ENCODE assay signal across 17 cellular contexts in the genomic region with DNA sequence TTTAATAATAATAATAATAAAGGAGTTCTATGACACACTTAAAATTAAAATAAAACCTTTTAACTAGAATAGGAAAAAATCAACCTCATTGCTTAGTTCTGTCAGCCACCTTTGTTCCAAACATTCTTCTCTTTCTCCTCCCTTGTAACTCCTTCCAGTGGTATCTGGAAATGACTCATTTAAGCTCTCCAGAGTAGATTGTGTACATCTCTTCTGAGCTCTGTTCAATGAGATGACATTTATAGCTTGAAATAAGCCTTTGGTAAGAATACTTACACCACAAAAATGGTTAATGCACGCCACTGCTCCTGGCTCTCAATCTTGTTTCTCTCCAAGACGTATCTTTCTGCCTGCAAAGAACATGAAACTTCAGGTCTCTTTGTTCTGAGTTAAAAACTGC.
DNase-seq lines count a peak whose midpoint lies in the region; ATAC-seq and TF ChIP-seq lines count a peak whose summit lies in the region.
"Had no signal": no experiment of that assay in that cellular context is flagged by ENCODE, and none has a peak within 500 bp of the region (broad histone marks: within the 10 kb centered on the region; RNA-seq: fewer than 3 reads in every experiment).

No MANE protein-coding gene starts in this region.

- no peak overlapping the region for H3K27ac ChIP-seq in PC-3 (ENCODE audit: low read length)
- H3K27ac ChIP-seq in brain microvascular endothelial cell = no peak overlapping the region
- H3K27ac ChIP-seq: cardiac muscle cell, SJSA1, tibial artery had no signal

- no peaks in the 10 kb centered on the region for H4K20me1 ChIP-seq in PC-3 (ENCODE audit: low read length)

- DNase-seq in H4 (ENCODE audit: low spot score) (peak; percentile 24), PC-3 (peak; percentile 49), epithelial cell of esophagus (ENCODE audit: low read depth) (peak; percentile 47), retinal pigment epithelial cell (ENCODE audit: low read depth) (peak; percentile 8), GM13976 (ENCODE audit: low spot score) (no peak), brain microvascular endothelial cell (no peak), NCI-H69 (lab: John Stamatoyannopoulos, UW) (no peak)
- DNase-seq: activated CD4-positive, alpha-beta T cell treated with anti-CD3 and anti-CD28 coated beads for 48 hours; activated CD8-positive, alpha-beta memory T cell treated with anti-CD3 and anti-CD28 coated beads, Interleukin-2, amount 10 ng/mL, durations not matched to agents 7 days and 5 days; erythroblast; left colon; NCI-H1436; NCI-H2227 treated with DMSO at 0.1 percent for 48 hours; stimulated activated naive CD4-positive, alpha-beta T cell treated with Interleukin-2 at 50 U/mL for 16 hours; tibial artery had no signal

- H3K79me2 ChIP-seq in PC-3 (ENCODE audit: low read length) = no peaks in the 10 kb centered on the region

- no peaks in the 10 kb centered on the region for H3F3A ChIP-seq in PC-3 (ENCODE audit: low read length, unreplicated experiment)

- no peak overlapping the region for H3K4me2 ChIP-seq in PC-3 (ENCODE audit: low read length)

- H3K9me2 ChIP-seq in PC-3 (replicated peaks; ENCODE audit: low read length) = no peaks in the 10 kb centered on the region

- H3K4me1 ChIP-seq in PC-3 (ENCODE audit: insufficient read depth, low read length) = 0 out of 2 replicates have a peak, but pooled peaks cover 6% of the 10 kb centered on the region
- H3K4me1 ChIP-seq: SJSA1, tibial artery had no signal

- H3K4me3 ChIP-seq in PC-3 (ENCODE audit: low read length) (no peak overlapping the region), epithelial cell of esophagus (ENCODE audit: low read length) (no peak overlapping the region), retinal pigment epithelial cell (ENCODE audit: low read length) (no peak overlapping the region), brain microvascular endothelial cell (ENCODE audit: low read depth, low read length) (no peak overlapping the region)
- H3K4me3 ChIP-seq: cardiac muscle cell, SJSA1, tibial artery had no signal

- POLR2A ChIA-PET in PC-3 (lab: Charles Lee; ENCODE audit: unreplicated experiment) = no interaction called here

- intact Hi-C loops in PC-3 (cut with micrococcal nuclease) = no loop called here

- peak; percentile 68 for ATAC-seq in PC-3
- ATAC-seq: activated CD8-positive, alpha-beta memory T cell treated with anti-CD3 and anti-CD28 coated beads, Interleukin-2, amount 10 ng/mL, durations not matched to agents 7 days and 5 days; left colon had no signal

- CTCF ChIA-PET in PC-3 (lab: Charles Lee) = no interaction called here

- no peak overlapping the region for H3K9ac ChIP-seq in PC-3 (ENCODE audit: low read length)

- H3K27me3 ChIP-seq in PC-3 (ENCODE audit: low read length) = peaks cover 57% of the 10 kb centered on the region
- H3K27me3 ChIP-seq in brain microvascular endothelial cell (replicated peaks) = no peaks in the 10 kb centered on the region
- H3K27me3 ChIP-seq: cardiac muscle cell had no signal

- TF ChIP-seq CTCF in PC-3 (conservative IDR thresholded peaks at IDR 0.05; ENCODE audit: low read depth, low read length) (no peak), epithelial cell of esophagus (IDR thresholded peaks at IDR 0.05; ENCODE audit: insufficient read depth, low read depth, low read length, missing control alignments) (no peak), retinal pigment epithelial cell (conservative IDR thresholded peaks at IDR 0.05; ENCODE audit: low read depth, low read length) (no peak), GM13976 (IDR thresholded peaks at IDR 0.05; ENCODE audit: borderline replicate concordance, control extremely low read depth, extremely low read depth, insufficient read depth, missing control alignments) (no peak), brain microvascular endothelial cell (IDR thresholded peaks at IDR 0.05; ENCODE audit: low read depth, low read length, missing control alignments) (no peak)

- H3K36me3 ChIP-seq in PC-3 (ENCODE audit: low read depth, low read length) (no peaks in the 10 kb centered on the region), brain microvascular endothelial cell (replicated peaks) (no peaks in the 10 kb centered on the region)
- H3K36me3 ChIP-seq: cardiac muscle cell, SJSA1, tibial artery had no signal

- in situ Hi-C loops in GM13976 (cut with MboI; ENCODE audit: low sequenced_read_pairs, unreplicated experiment) = no loop called here
- in situ Hi-C loops in brain microvascular endothelial cell (cut with HindIII; ENCODE audit: low pct_ligation_motif_present, low sequenced_read_pairs) = no loop called here

- H2AFZ ChIP-seq in PC-3 (ENCODE audit: low read length) = no peak overlapping the region

- BruUV-seq in PC-3 (replicated peaks; lab: Mats Ljungman, UMichigan) = no TSS peak

- no peaks in the 10 kb centered on the region for H3K9me3 ChIP-seq in PC-3 (ENCODE audit: low read length)
- H3K9me3 ChIP-seq: SJSA1, tibial artery had no signal

Comparison
In these comparisons a context has a peak if more than half of its experiments do, and no peak if none do; other contexts are left out.
1. DNase-seq: peak in H4 (single experiment), PC-3 (single experiment), epithelial cell of esophagus (single experiment) and retinal pigment epithelial cell (single experiment); none in GM13976 (single experiment), brain microvascular endothelial cell (single experiment) and NCI-H69 (single experiment).